Comparison of ENCODE assay signal across 2 cellular contexts in genomic region chr5:149441986-149442385, GRCh38.
TF ChIP-seq lines count a peak whose summit lies in the region.

No MANE protein-coding gene starts in this region.

TF ChIP-seq in HCT116, 20 proteins besides CTCF, POLR2A, EP300 and RAD21 (continued from another document):
- TF ChIP-seq EZH2 (IDR thresholded peaks at IDR 0.05) (no peak), EGR1 (IDR thresholded peaks at IDR 0.05; ENCODE audit: low read depth) (no peak), SP1 (IDR thresholded peaks at IDR 0.05; ENCODE audit: low read depth) (no peak), ZNF274 (IDR thresholded peaks at IDR 0.05; ENCODE audit: low read depth, low read length) (no peak), REST (IDR thresholded peaks at IDR 0.05; ENCODE audit: low read depth) (no peak), SIN3A (IDR thresholded peaks at IDR 0.05; ENCODE audit: low read depth) (no peak), JUND (IDR thresholded peaks at IDR 0.05) (no peak), ZFX (IDR thresholded peaks at IDR 0.05) (no peak)

TF ChIP-seq in K562, 482 proteins besides CTCF, POLR2A, EP300 and RAD21 (continued from another document):
- TF ChIP-seq FOXA3 (CRISPR knock-in tag; conservative IDR thresholded peaks at IDR 0.05 in 1 of 2, IDR thresholded peaks at IDR 0.05 in 1 of 2) = no peak
